ENCODE assay signal across 8 cellular contexts in the genomic region with DNA sequence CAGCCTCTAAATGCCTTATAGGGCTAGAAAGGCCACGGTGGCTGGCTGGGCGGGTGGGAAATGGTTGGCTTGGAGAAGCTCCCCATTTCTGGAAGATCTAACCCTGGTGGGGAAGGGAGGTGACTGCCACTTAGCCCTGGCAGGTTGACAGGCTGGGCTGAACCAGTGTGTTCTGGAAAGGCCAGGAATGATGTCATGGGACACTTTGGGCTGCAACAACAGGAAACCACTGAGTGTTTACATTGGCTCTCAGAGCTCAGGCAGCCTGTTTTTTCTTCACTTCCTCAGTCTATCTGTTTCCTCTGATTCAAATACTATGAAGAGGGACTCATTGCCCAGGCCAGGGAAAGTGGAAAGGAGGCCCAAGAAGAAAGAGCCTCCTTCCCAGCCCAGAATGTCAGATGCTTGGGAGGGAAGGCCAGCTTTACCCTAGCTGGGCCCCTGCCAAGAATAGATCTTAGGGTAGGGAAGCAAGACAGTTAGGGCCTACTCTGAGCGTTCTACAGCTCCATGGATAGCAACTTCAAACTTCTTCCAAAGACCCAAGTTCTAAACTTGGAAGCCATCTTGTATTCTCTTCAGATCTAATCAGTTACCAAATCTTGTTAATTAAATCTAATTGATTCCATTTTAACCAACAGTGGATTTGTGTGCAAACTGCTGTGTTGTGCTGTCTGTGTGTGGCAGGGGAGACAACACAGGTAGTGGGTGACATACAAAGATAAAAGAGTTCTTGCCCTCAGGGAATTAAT.
DNase-seq lines count a peak whose midpoint lies in the region; TF ChIP-seq lines count a peak whose summit lies in the region.

No MANE protein-coding gene starts in this region.

- H3K9me3 Mint-ChIP-seq in nephron progenitor cell, result peaks cover 38% of the 10 kb centered on the region

- H3K27me3 ChIP-seq in BJ (ENCODE audit: control insufficient read depth, insufficient read depth, low read length) (no peaks in the 10 kb centered on the region), adrenal gland (peaks cover 19% of the 10 kb centered on the region), right atrium auricular region (no peaks in the 10 kb centered on the region), H7 (ENCODE audit: control insufficient read depth, insufficient read depth, low read length) (no peaks in the 10 kb centered on the region)

- H3K36me3 ChIP-seq in BJ (ENCODE audit: control insufficient read depth, insufficient read depth, low read length), result no peaks in the 10 kb centered on the region
- H3K36me3 ChIP-seq in HEK293 (ENCODE audit: control insufficient read depth in 2 of 2, insufficient read depth in 1 of 2, low read length in 2 of 2), result no peaks in the 10 kb centered on the region
- H3K36me3 ChIP-seq in adrenal gland (replicated peaks in 1 of 2), result no peaks in the 10 kb centered on the region
- no peaks in the 10 kb centered on the region for H3K36me3 ChIP-seq in right atrium auricular region
- H3K36me3 ChIP-seq in H7 (replicated peaks; ENCODE audit: control insufficient read depth, insufficient read depth, low read length), result no peaks in the 10 kb centered on the region

- H3K4me1 ChIP-seq in HEK293 (ENCODE audit: control insufficient read depth, insufficient read depth, low read length) (no peaks in the 10 kb centered on the region), adrenal gland (replicated peaks in 1 of 2) (peaks cover 0 to 22% of the 10 kb centered on the region in 2 donors), right atrium auricular region (peaks cover 0 to 31% of the 10 kb centered on the region in 2 donors)

- H3K4me3 ChIP-seq in BJ (ENCODE audit: low read depth, low read length), result no peak overlapping the region
- H3K4me3 ChIP-seq in HEK293 (ENCODE audit: low read depth, low read length), result no peak overlapping the region
- no peak overlapping the region for H3K4me3 ChIP-seq in adrenal gland
- no peak overlapping the region for H3K4me3 ChIP-seq in right atrium auricular region
- no peak overlapping the region for H3K4me3 ChIP-seq in H7 (ENCODE audit: insufficient read depth, low read depth, low read length)

- peaks cover 6% of the 10 kb centered on the region for H3K27me3 Mint-ChIP-seq in nephron progenitor cell (ENCODE audit: low read depth, poor library complexity)

- H3K9me3 ChIP-seq in HEK293 (ENCODE audit: control insufficient read depth, insufficient read depth, low read depth, low read length) (no peaks in the 10 kb centered on the region; the same call in 1 of the 2 replicates), adrenal gland (replicated peaks in 1 of 3) (no peaks in the 10 kb centered on the region), right atrium auricular region (no peaks in the 10 kb centered on the region)

- TF ChIP-seq POLR2A in adrenal gland (IDR thresholded peaks at IDR 0.05), result no peak

- H3K4me1 Mint-ChIP-seq in nephron progenitor cell, result no peaks in the 10 kb centered on the region

- no peak overlapping the region for H3K27ac ChIP-seq in HEK293 (ENCODE audit: extremely low read depth, low read depth, low read length)
- H3K27ac ChIP-seq in RWPE1, result peak overlapping the region; percentile 60
- H3K27ac ChIP-seq in adrenal gland, result peak overlapping the region in 3 of 5 donors; percentile 70 to 85 (median 80)
- peak overlapping the region; percentile 80 to 85 for H3K27ac ChIP-seq in right atrium auricular region

- no peak for TF ChIP-seq CTCF in BJ (IDR thresholded peaks at IDR 0.05; ENCODE audit: insufficient read depth, low read depth, low read length)
- TF ChIP-seq CTCF in HEK293 (tag by site-specific recombination; IDR thresholded peaks at IDR 0.05), result no peak
- no peak for TF ChIP-seq CTCF in RWPE1 (conservative IDR thresholded peaks at IDR 0.05; ENCODE audit: low read depth)
- peak in 3 of 6 experiments; percentile 15 to 34 (median 32) for TF ChIP-seq CTCF in adrenal gland (IDR thresholded peaks at IDR 0.05)
- TF ChIP-seq CTCF in right atrium auricular region (IDR thresholded peaks at IDR 0.05), result no peak
- no peak for TF ChIP-seq CTCF in nephron progenitor cell (IDR thresholded peaks at IDR 0.05)

- no peaks in the 10 kb centered on the region for H3K36me3 Mint-ChIP-seq in nephron progenitor cell (ENCODE audit: low read depth)

- intact Hi-C loops in adrenal gland (cut with DNase I), result no loop called here

- H3K27ac Mint-ChIP-seq in nephron progenitor cell, result no peak overlapping the region

- H3K4me3 Mint-ChIP-seq in nephron progenitor cell, result no peak overlapping the region

- DNase-seq in BJ (ENCODE audit: low read depth) (peak; percentile 59), RWPE1 (ENCODE audit: low spot score) (no peak), adrenal gland (peak; percentile 69 to 85 (median 76)), right atrium auricular region (ENCODE audit: low spot score) (peak; percentile 94), nephron progenitor cell (no peak), H7 (no peak)
- DNase-seq in stimulated activated CD4-positive, alpha-beta T cell treated with anti-CD3 and anti-CD28 coated beads, Interleukin-2, amount 100 ng/mL, for 24 hours, result peak; percentile 34 to 39

- WGBS in adrenal gland, 4 donors, result 49 to 77% (median 64%) methylated on average over 3 of the region's 3 CpGs

- POLR2A ChIA-PET in BJ (lab: Charles Lee) (no interaction called here), HEK293 (lab: Yijun Ruan, JAX) (no interaction called here), RWPE1 (lab: Yijun Ruan, JAX; ENCODE audit: low non-redundant PET) (no interaction called here)

- CTCF ChIA-PET in BJ (lab: Yijun Ruan, JAX), result interaction anchor here (0.9 to 1.3 kb wide), 3 partner anchors 11 to 121 kb away, joined by 3 to 5 read pairs (median 3); no protein-coding TSS in a partner anchor
- CTCF ChIA-PET in HEK293 (lab: Yijun Ruan, JAX), result interaction anchor here (0.7 to 0.9 kb wide), 2 partner anchors 8 to 73 kb away, joined by 3 read pairs; no protein-coding TSS in a partner anchor
- CTCF ChIA-PET in RWPE1 (lab: Yijun Ruan, JAX), result no interaction called here

TF ChIP-seq in HEK293, 187 proteins besides CTCF, POLR2A, EP300 and RAD21 (continues in another document):
- TF ChIP-seq, protein P1, sequence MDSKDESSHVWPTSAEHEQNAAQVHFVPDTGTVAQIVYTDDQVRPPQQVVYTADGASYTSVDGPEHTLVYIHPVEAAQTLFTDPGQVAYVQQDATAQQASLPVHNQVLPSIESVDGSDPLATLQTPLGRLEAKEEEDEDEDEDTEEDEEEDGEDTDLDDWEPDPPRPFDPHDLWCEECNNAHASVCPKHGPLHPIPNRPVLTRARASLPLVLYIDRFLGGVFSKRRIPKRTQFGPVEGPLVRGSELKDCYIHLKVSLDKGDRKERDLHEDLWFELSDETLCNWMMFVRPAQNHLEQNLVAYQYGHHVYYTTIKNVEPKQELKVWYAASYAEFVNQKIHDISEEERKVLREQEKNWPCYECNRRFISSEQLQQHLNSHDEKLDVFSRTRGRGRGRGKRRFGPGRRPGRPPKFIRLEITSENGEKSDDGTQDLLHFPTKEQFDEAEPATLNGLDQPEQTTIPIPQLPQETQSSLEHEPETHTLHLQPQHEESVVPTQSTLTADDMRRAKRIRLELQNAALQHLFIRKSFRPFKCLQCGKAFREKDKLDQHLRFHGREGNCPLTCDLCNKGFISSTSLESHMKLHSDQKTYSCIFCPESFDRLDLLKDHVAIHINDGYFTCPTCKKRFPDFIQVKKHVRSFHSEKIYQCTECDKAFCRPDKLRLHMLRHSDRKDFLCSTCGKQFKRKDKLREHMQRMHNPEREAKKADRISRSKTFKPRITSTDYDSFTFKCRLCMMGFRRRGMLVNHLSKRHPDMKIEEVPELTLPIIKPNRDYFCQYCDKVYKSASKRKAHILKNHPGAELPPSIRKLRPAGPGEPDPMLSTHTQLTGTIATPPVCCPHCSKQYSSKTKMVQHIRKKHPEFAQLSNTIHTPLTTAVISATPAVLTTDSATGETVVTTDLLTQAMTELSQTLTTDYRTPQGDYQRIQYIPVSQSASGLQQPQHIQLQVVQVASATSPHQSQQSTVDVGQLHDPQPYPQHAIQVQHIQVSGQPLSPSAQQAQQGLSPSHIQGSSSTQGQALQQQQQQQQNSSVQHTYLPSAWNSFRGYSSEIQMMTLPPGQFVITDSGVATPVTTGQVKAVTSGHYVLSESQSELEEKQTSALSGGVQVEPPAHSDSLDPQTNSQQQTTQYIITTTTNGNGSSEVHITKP (tag by site-specific recombination; IDR thresholded peaks at IDR 0.05), result peak; percentile 81
- TF ChIP-seq ZNF600 (tag by site-specific recombination; IDR thresholded peaks at IDR 0.05) (peak; percentile 64), ZNF629 (tag by site-specific recombination; IDR thresholded peaks at IDR 0.05) (peak; percentile 76), YY2 (tag by site-specific recombination; IDR thresholded peaks at IDR 0.05) (no peak), ZBTB21 (tag by site-specific recombination; IDR thresholded peaks at IDR 0.05) (peak; percentile 59; the same call in 1 of the 2 replicates)
- TF ChIP-seq, protein P2, sequence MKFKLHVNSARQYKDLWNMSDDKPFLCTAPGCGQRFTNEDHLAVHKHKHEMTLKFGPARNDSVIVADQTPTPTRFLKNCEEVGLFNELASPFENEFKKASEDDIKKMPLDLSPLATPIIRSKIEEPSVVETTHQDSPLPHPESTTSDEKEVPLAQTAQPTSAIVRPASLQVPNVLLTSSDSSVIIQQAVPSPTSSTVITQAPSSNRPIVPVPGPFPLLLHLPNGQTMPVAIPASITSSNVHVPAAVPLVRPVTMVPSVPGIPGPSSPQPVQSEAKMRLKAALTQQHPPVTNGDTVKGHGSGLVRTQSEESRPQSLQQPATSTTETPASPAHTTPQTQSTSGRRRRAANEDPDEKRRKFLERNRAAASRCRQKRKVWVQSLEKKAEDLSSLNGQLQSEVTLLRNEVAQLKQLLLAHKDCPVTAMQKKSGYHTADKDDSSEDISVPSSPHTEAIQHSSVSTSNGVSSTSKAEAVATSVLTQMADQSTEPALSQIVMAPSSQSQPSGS (tag by site-specific recombination; IDR thresholded peaks at IDR 0.05; ENCODE audit: low read depth), result peak; percentile 76
- TF ChIP-seq, protein P3, sequence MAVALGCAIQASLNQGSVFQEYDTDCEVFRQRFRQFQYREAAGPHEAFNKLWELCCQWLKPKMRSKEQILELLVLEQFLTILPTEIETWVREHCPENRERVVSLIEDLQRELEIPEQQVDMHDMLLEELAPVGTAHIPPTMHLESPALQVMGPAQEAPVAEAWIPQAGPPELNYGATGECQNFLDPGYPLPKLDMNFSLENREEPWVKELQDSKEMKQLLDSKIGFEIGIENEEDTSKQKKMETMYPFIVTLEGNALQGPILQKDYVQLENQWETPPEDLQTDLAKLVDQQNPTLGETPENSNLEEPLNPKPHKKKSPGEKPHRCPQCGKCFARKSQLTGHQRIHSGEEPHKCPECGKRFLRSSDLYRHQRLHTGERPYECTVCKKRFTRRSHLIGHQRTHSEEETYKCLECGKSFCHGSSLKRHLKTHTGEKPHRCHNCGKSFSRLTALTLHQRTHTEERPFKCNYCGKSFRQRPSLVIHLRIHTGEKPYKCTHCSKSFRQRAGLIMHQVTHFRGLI (tag by site-specific recombination; IDR thresholded peaks at IDR 0.05), result 0 out of 2 replicates have a peak, but pooled peaks have one; percentile 33

Comparison
In these comparisons a context has a peak if more than half of its experiments do, and no peak if none do; other contexts are left out.
1. DNase-seq: peak in BJ (single experiment), adrenal gland (7 of 7), right atrium auricular region (single experiment) and stimulated activated CD4-positive, alpha-beta T cell treated with anti-CD3 and anti-CD28 coated beads, Interleukin-2, amount 100 ng/mL, for 24 hours (2 of 2); none in RWPE1 (single experiment), nephron progenitor cell (single experiment) and H7 (single experiment).